ENCODE assay signal across 1 cellular context in genomic region chrX:13469963-13470679, GRCh38.
TF ChIP-seq lines count a peak whose summit lies in the region.

No MANE protein-coding gene starts in this region.

TF ChIP-seq in K562, 482 proteins besides CTCF, POLR2A, EP300 and RAD21 (continued from another document):
- TF ChIP-seq ZNF740 (CRISPR knock-in tag; IDR thresholded peaks at IDR 0.05) = no peak
- no peak for TF ChIP-seq ZNF740 (tag; IDR thresholded peaks at IDR 0.05)
- TF ChIP-seq ZNF316 (IDR thresholded peaks at IDR 0.05) = peak; percentile 50; the same call in 1 of the 2 replicates
- TF ChIP-seq ADNP (tag; IDR thresholded peaks at IDR 0.05) = peak; percentile 94
- TF ChIP-seq MAFK (IDR thresholded peaks at IDR 0.05; ENCODE audit: low read length) = peak; percentile 41; the same call in 1 of the 2 replicates
- TF ChIP-seq KDM4B (IDR thresholded peaks at IDR 0.05; ENCODE audit: borderline replicate concordance in 2 of 2, low read depth in 1 of 2) = no peak
- TF ChIP-seq BACH1 (tag; IDR thresholded peaks at IDR 0.05) = no peak
- no peak for TF ChIP-seq CUX1 (CRISPR knock-in tag; IDR thresholded peaks at IDR 0.05)
- peak; percentile 32 for TF ChIP-seq CHD4 (IDR thresholded peaks at IDR 0.05; ENCODE audit: insufficient read depth, insufficient replicate concordance, low read depth, low read length, poor library complexity, severe bottlenecking)
- no peak for TF ChIP-seq MLLT1 (IDR thresholded peaks at IDR 0.05)
- TF ChIP-seq ETS1 (conservative IDR thresholded peaks at IDR 0.05; ENCODE audit: control insufficient read depth, low read depth, low read length) = no peak
- no peak for TF ChIP-seq ZNF41 (CRISPR knock-in tag; conservative IDR thresholded peaks at IDR 0.05)
- peak; percentile 36 for TF ChIP-seq MAFG (tag; conservative IDR thresholded peaks at IDR 0.05)
- TF ChIP-seq ZFP36 (IDR thresholded peaks at IDR 0.05; ENCODE audit: low read depth, low read length, partially characterized antibody) = no peak
